Comparison of ENCODE assay signal across 1 cellular context in genomic region chr22:27212081-27212480, GRCh38.
TF ChIP-seq lines count a peak whose summit lies in the region.

No MANE protein-coding gene starts in this region.

TF ChIP-seq in HEK293, 187 proteins besides CTCF, POLR2A, EP300 and RAD21 (continued from another document):
- TF ChIP-seq ZNF513 (tag by site-specific recombination; IDR thresholded peaks at IDR 0.05) (no peak), PRDM6 (tag by site-specific recombination; IDR thresholded peaks at IDR 0.05) (no peak), ZNF19 (tag by site-specific recombination; IDR thresholded peaks at IDR 0.05; ENCODE audit: low read depth) (no peak), ZNF600 (tag by site-specific recombination; IDR thresholded peaks at IDR 0.05) (no peak), ZNF704 (tag by site-specific recombination; IDR thresholded peaks at IDR 0.05) (no peak), FEZF1 (tag by site-specific recombination; IDR thresholded peaks at IDR 0.05) (no peak), ZNF514 (tag by site-specific recombination; IDR thresholded peaks at IDR 0.05) (no peak), ZNF571 (tag by site-specific recombination; IDR thresholded peaks at IDR 0.05) (no peak), ZNF248 (tag by site-specific recombination; IDR thresholded peaks at IDR 0.05) (no peak), ZNF561 (tag by site-specific recombination; IDR thresholded peaks at IDR 0.05; ENCODE audit: borderline replicate concordance) (no peak)
